In genomic region chr12:122067548-122067947, GRCh38 we compare ENCODE assay signal across 12 cellular contexts. TPM values are rescaled to one million over a fixed set of nuclear protein-coding genes. Genes with fewer than 3 reads are reported as not detected.
DNase-seq lines count a peak whose midpoint lies in the region; ATAC-seq and TF ChIP-seq lines count a peak whose summit lies in the region.
"Had no signal": no experiment of that assay in that cellular context is flagged by ENCODE, and none has a peak within 500 bp of the region (broad histone marks: within the 10 kb centered on the region; RNA-seq: fewer than 3 reads in every experiment).

No MANE protein-coding gene starts in this region.

- POLR2A ChIA-PET in T-cell (lab: Charles Lee) = no interaction called here

- no peak for TF ChIP-seq EP300 in tibial nerve (IDR thresholded peaks at IDR 0.05)

- no peak overlapping the region for H3K27ac Mint-ChIP-seq in activated T-cell treated with anti-CD3 and anti-CD28 coated beads, Interleukin-2, amount 50 U/mL, for 72 hours
- peak overlapping the region; percentile 56 to 80 for H3K27ac Mint-ChIP-seq in T-cell

- DNase-seq in activated T-cell treated with anti-CD3 and anti-CD28 coated beads, Interleukin-2, amount 50 U/mL, for 72 hours = no peak
- DNase-seq in activated T-cell treated with anti-CD3 and anti-CD28 coated beads for 4 hours = no peak
- DNase-seq in T-cell = no peak
- no peak for DNase-seq in lower lobe of right lung
- no peak for DNase-seq in thyroid gland
- no peak for DNase-seq in A172 (ENCODE audit: low spot score)
- DNase-seq in tibial nerve (ENCODE audit: low spot score in 2 of 2) = no peak
- DNase-seq: anterior cingulate cortex; glutamatergic neuron; stimulated activated CD4-positive, alpha-beta T cell treated with anti-CD3 and anti-CD28 coated beads, Interleukin-4, amount 100 ng/mL, for 4 hours had no signal

- H3K4me3 ChIP-seq in lower lobe of right lung (no peak overlapping the region), thyroid gland (replicated peaks in 1 of 3) (no peak overlapping the region), tibial nerve (no peak overlapping the region)
- H3K4me3 ChIP-seq: suprapubic skin had no signal

- peak; percentile 9 to 17 for ATAC-seq in activated T-cell treated with anti-CD3 and anti-CD28 coated beads, Interleukin-2, amount 50 U/mL, for 72 hours (replicated peaks in 1 of 2)
- ATAC-seq in T-cell (replicated peaks in 1 of 4) = peak; percentile 15 to 30 (median 16)
- ATAC-seq in lower lobe of right lung = no peak
- ATAC-seq in GM18505 (IDR thresholded peaks at IDR 0.05; ENCODE audit: unreplicated experiment) = no peak

- H3K27me3 Mint-ChIP-seq in activated T-cell treated with anti-CD3 and anti-CD28 coated beads, Interleukin-2, amount 50 U/mL, for 72 hours (ENCODE audit: low read depth) = peaks cover 7% of the 10 kb centered on the region
- H3K27me3 Mint-ChIP-seq in T-cell = no peaks in the 10 kb centered on the region

- no peak for TF ChIP-seq CTCF in lower lobe of right lung (IDR thresholded peaks at IDR 0.05)
- TF ChIP-seq CTCF in thyroid gland (IDR thresholded peaks at IDR 0.05) = no peak
- TF ChIP-seq CTCF in tibial nerve (IDR thresholded peaks at IDR 0.05) = no peak

- peak overlapping the region; percentile 41 for H3K27ac ChIP-seq in lower lobe of right lung
- H3K27ac ChIP-seq in thyroid gland = peak overlapping the region; percentile 59 to 72 (median 60)
- H3K27ac ChIP-seq in tibial nerve = no peak overlapping the region
- H3K27ac ChIP-seq: suprapubic skin had no signal

- H3K4me1 ChIP-seq in lower lobe of right lung = peaks cover 35% of the 10 kb centered on the region
- peaks cover 69 to 89% of the 10 kb centered on the region in 2 donors for H3K4me1 ChIP-seq in thyroid gland
- peaks cover 0 to 57% (median 28%) of the 10 kb centered on the region in 4 donors for H3K4me1 ChIP-seq in tibial nerve

- intact Hi-C loops in lower lobe of right lung (cut with DNase I) (no loop called here), thyroid gland (cut with DNase I) (no loop called here)

- H3K36me3 ChIP-seq in lower lobe of right lung (no peaks in the 10 kb centered on the region), thyroid gland (no peaks in the 10 kb centered on the region), tibial nerve (no peaks in the 10 kb centered on the region)
- H3K36me3 ChIP-seq: suprapubic skin had no signal

- TF ChIP-seq POLR2A in thyroid gland (IDR thresholded peaks at IDR 0.05) (no peak), tibial nerve (IDR thresholded peaks at IDR 0.05) (no peak), GM18505 (IDR thresholded peaks at IDR 0.05; ENCODE audit: borderline replicate concordance, extremely low read depth, insufficient read depth, insufficient read length) (no peak)

- H3K36me3 Mint-ChIP-seq in activated T-cell treated with anti-CD3 and anti-CD28 coated beads, Interleukin-2, amount 50 U/mL, for 72 hours (ENCODE audit: insufficient read depth in 2 of 2) = no peaks in the 10 kb centered on the region
- H3K36me3 Mint-ChIP-seq in T-cell = no peaks in the 10 kb centered on the region

- H3K9me3 Mint-ChIP-seq in activated T-cell treated with anti-CD3 and anti-CD28 coated beads, Interleukin-2, amount 50 U/mL, for 72 hours = no peaks in the 10 kb centered on the region
- H3K9me3 Mint-ChIP-seq in T-cell = no peaks in the 10 kb centered on the region

- CTCF ChIA-PET in T-cell (lab: Charles Lee) = no interaction called here

- peaks cover 24% of the 10 kb centered on the region for H3K4me1 Mint-ChIP-seq in activated T-cell treated with anti-CD3 and anti-CD28 coated beads, Interleukin-2, amount 50 U/mL, for 72 hours (ENCODE audit: low read depth)
- H3K4me1 Mint-ChIP-seq in T-cell = peaks cover 14 to 24% (median 24%) of the 10 kb centered on the region in 3 donors

- no peaks in the 10 kb centered on the region for H3K9me3 ChIP-seq in lower lobe of right lung
- H3K9me3 ChIP-seq in thyroid gland = no peaks in the 10 kb centered on the region
- no peaks in the 10 kb centered on the region for H3K9me3 ChIP-seq in tibial nerve
- H3K9me3 ChIP-seq: suprapubic skin had no signal

- peak overlapping the region; percentile 68 to 79 for H3K4me3 Mint-ChIP-seq in activated T-cell treated with anti-CD3 and anti-CD28 coated beads, Interleukin-2, amount 50 U/mL, for 72 hours
- peak overlapping the region; percentile 7 to 67 (median 32) for H3K4me3 Mint-ChIP-seq in T-cell

- WGBS in thyroid gland, 2 donors = 94 to 97% methylated on average over 5 of the region's 5 CpGs
- 96 to 99% methylated on average over 5 of the region's 5 CpGs for WGBS in tibial nerve, 2 donors

- no peaks in the 10 kb centered on the region for H3K27me3 ChIP-seq in lower lobe of right lung (ENCODE audit: low read depth)
- H3K27me3 ChIP-seq in thyroid gland = no peaks in the 10 kb centered on the region
- no peaks in the 10 kb centered on the region for H3K27me3 ChIP-seq in tibial nerve
- H3K27me3 ChIP-seq: suprapubic skin had no signal

RNA-seq across cellular contexts. Expression of gene MLXIP, which starts 11.0 kb away (rescaled TPM):
- 10 to 100 TPM; 17.1 to 17.5 TPM for total RNA-seq in activated T-cell treated with anti-CD3 and anti-CD28 coated beads, Interleukin-2, amount 50 U/mL, for 72 hours
- total RNA-seq in T-cell (100 to 1,000 TPM in 2 of 5 donors, 10 to 100 TPM in 3; 87.9 to 113 (median 98.3) TPM), lower lobe of right lung (55.9 TPM), thyroid gland (10 to 100 TPM; 34.0 to 70.1 (median 46.2) TPM), tibial nerve (10 to 100 TPM; 22.1 to 57.0 (median 27.1) TPM)
- total RNA-seq in A172 (2014; rRNA removed; shearing (Covaris generic)) = 5.4 and 10.1 TPM in 2 replicates

RNA-seq across cellular contexts. Expression of gene BCL7A, which starts 45.9 kb away (rescaled TPM):
- total RNA-seq in activated T-cell treated with anti-CD3 and anti-CD28 coated beads, Interleukin-2, amount 50 U/mL, for 72 hours = 10 to 100 TPM in 1 of 2 donors, 1 to 10 TPM in 1; 6.4 to 12.2 TPM
- 1 to 10 TPM; 5.3 to 7.4 (median 6.7) TPM for total RNA-seq in T-cell
- 6.4 TPM for total RNA-seq in lower lobe of right lung
- total RNA-seq in thyroid gland = 10 to 100 TPM; 18.3 to 27.2 (median 22.7) TPM
- total RNA-seq in A172 (2014; rRNA removed; shearing (Covaris generic)) = 6.9 and 7.6 TPM in 2 replicates
- 10 to 100 TPM in 1 of 4 donors, 1 to 10 TPM in 3; 2.4 to 10.7 (median 5.1) TPM for total RNA-seq in tibial nerve

Comparison
In these comparisons a context has a peak if more than half of its experiments do, and no peak if none do; other contexts are left out.
1. ATAC-seq: peak in activated T-cell treated with anti-CD3 and anti-CD28 coated beads, Interleukin-2, amount 50 U/mL, for 72 hours (2 of 2) and T-cell (4 of 4); none in lower lobe of right lung (0 of 2) and GM18505 (single experiment).
2. H3K27ac ChIP-seq: peak in lower lobe of right lung (single experiment) and thyroid gland (3 of 3); none in tibial nerve (0 of 4).